ENCODE assay signal across 9 cellular contexts in the genomic region with DNA sequence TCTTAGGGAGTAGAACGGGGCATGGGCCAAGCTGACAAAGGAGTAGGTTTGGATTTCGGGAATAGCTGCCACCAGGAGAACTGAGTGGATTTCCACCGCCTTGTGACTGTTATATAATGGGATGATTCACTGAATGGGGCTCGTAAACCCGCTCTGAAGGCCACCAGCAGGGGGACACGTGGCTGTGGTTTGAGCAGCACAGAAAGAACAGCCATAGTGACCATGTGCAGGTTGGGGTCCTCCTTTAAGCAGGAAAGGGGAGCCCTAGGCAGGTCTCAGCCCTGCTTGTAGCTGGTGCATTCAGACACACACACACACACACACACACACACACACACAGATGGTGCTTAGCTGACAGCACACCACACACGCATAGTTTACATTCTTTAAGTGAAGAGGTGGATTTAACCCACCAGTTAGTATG. TPM values are rescaled to one million over a fixed set of nuclear protein-coding genes. Genes with fewer than 3 reads are reported as not detected.
DNase-seq lines count a peak whose midpoint lies in the region; ATAC-seq and TF ChIP-seq lines count a peak whose summit lies in the region.
"Had no signal": no experiment of that assay in that cellular context is flagged by ENCODE, and none has a peak within 500 bp of the region (broad histone marks: within the 10 kb centered on the region; RNA-seq: fewer than 3 reads in every experiment).

No MANE protein-coding gene starts in this region.

- H3K27me3 ChIP-seq in GM23338 (ENCODE audit: insufficient read depth) (no peaks in the 10 kb centered on the region), RWPE2 (ENCODE audit: insufficient read depth, poor library complexity, severe bottlenecking) (no peaks in the 10 kb centered on the region), gastroesophageal sphincter (no peaks in the 10 kb centered on the region)

- no peak overlapping the region for H3K27ac Mint-ChIP-seq in GM23338
- peak overlapping the region; percentile 48 for H3K27ac Mint-ChIP-seq in stimulated activated effector memory CD8-positive, alpha-beta T cell treated with anti-CD3 and anti-CD28 coated beads, Interleukin-12 subunit alpha, Interleukin-12 subunit beta, amount 100 ng/mL, for 72 hours

- H3K27ac ChIP-seq in GM23338 (ENCODE audit: low read depth) (no peak overlapping the region), RWPE2 (ENCODE audit: poor library complexity, severe bottlenecking) (no peak overlapping the region), gastroesophageal sphincter (peak overlapping the region; percentile 24 to 89 (median 72))

- H4K20me1 ChIP-seq in GM23338 (replicated peaks; ENCODE audit: insufficient read depth): no peaks in the 10 kb centered on the region

- H3K9me3 ChIP-seq in RWPE2 (ENCODE audit: severe bottlenecking): no peaks in the 10 kb centered on the region
- H3K9me3 ChIP-seq in gastroesophageal sphincter: no peaks in the 10 kb centered on the region

- H3K4me3 Mint-ChIP-seq in GM23338: no peak overlapping the region
- no peak overlapping the region for H3K4me3 Mint-ChIP-seq in stimulated activated effector memory CD8-positive, alpha-beta T cell treated with anti-CD3 and anti-CD28 coated beads, Interleukin-12 subunit alpha, Interleukin-12 subunit beta, amount 100 ng/mL, for 72 hours

- TF ChIP-seq CTCF in GM23338 (conservative IDR thresholded peaks at IDR 0.05; ENCODE audit: low read depth in 2 of 2): peak; percentile 58 to 66
- peak; percentile 43 for TF ChIP-seq CTCF in RWPE2 (IDR thresholded peaks at IDR 0.05; ENCODE audit: poor library complexity, severe bottlenecking)
- TF ChIP-seq CTCF in gastroesophageal sphincter (IDR thresholded peaks at IDR 0.05): peak in 3 of 4 experiments; percentile 49 to 88 (median 81)

- WGBS in gastroesophageal sphincter (ENCODE audit: low coverage in 1 of 2), 2 donors: 9 to 17% methylated on average over 1 of the region's 7 CpGs

- ATAC-seq in GM23338 (peak; percentile 54), RWPE2 (ENCODE audit: low read depth) (peak; percentile 37; the same call in 2 of the 3 replicates), gastroesophageal sphincter (peak; percentile 54), HG03108 (IDR thresholded peaks at IDR 0.05; ENCODE audit: unreplicated experiment) (no peak), HG02973 (IDR thresholded peaks at IDR 0.05; ENCODE audit: unreplicated experiment) (no peak)
- no peak for ATAC-seq in stimulated activated effector memory CD8-positive, alpha-beta T cell treated with anti-CD3 and anti-CD28 coated beads, Interleukin-12 subunit alpha, Interleukin-12 subunit beta, amount 100 ng/mL, for 72 hours

- no peaks in the 10 kb centered on the region for H3K9me3 Mint-ChIP-seq in GM23338
- no peaks in the 10 kb centered on the region for H3K9me3 Mint-ChIP-seq in stimulated activated effector memory CD8-positive, alpha-beta T cell treated with anti-CD3 and anti-CD28 coated beads, Interleukin-12 subunit alpha, Interleukin-12 subunit beta, amount 100 ng/mL, for 72 hours

- no peak for TF ChIP-seq POLR2A in gastroesophageal sphincter (IDR thresholded peaks at IDR 0.05)

- H3K4me2 ChIP-seq in GM23338: no peak overlapping the region

- no peaks in the 10 kb centered on the region; the same call in 2 of the 3 replicates for H3K36me3 Mint-ChIP-seq in GM23338 (ENCODE audit: low read depth)
- no peaks in the 10 kb centered on the region for H3K36me3 Mint-ChIP-seq in stimulated activated effector memory CD8-positive, alpha-beta T cell treated with anti-CD3 and anti-CD28 coated beads, Interleukin-12 subunit alpha, Interleukin-12 subunit beta, amount 100 ng/mL, for 72 hours

- H3F3A ChIP-seq in GM23338 (replicated peaks; ENCODE audit: low read depth): no peaks in the 10 kb centered on the region

- H3K9me2 ChIP-seq in GM23338 (ENCODE audit: insufficient read depth): no peaks in the 10 kb centered on the region

- no peak for TF ChIP-seq EP300 in gastroesophageal sphincter (IDR thresholded peaks at IDR 0.05)

- no peaks in the 10 kb centered on the region for H3K36me3 ChIP-seq in GM23338 (ENCODE audit: insufficient read depth)
- H3K36me3 ChIP-seq in RWPE2 (ENCODE audit: low read depth): no peaks in the 10 kb centered on the region
- H3K36me3 ChIP-seq in gastroesophageal sphincter: no peaks in the 10 kb centered on the region

- H3K4me3 ChIP-seq in GM23338 (no peak overlapping the region), RWPE2 (ENCODE audit: severe bottlenecking) (no peak overlapping the region), gastroesophageal sphincter (no peak overlapping the region)

- peak overlapping the region; percentile 70; the same call in 1 of the 2 replicates for H2AFZ ChIP-seq in GM23338

- H3K4me1 ChIP-seq in GM23338 (ENCODE audit: insufficient read depth): no peaks in the 10 kb centered on the region
- H3K4me1 ChIP-seq in RWPE2 (ENCODE audit: insufficient read depth, poor library complexity, severe bottlenecking): peaks cover 4% of the 10 kb centered on the region
- peaks cover 5 to 69% (median 9%) of the 10 kb centered on the region in 3 donors for H3K4me1 ChIP-seq in gastroesophageal sphincter

- peaks cover 14% of the 10 kb centered on the region for H3K4me1 Mint-ChIP-seq in GM23338
- H3K4me1 Mint-ChIP-seq in stimulated activated effector memory CD8-positive, alpha-beta T cell treated with anti-CD3 and anti-CD28 coated beads, Interleukin-12 subunit alpha, Interleukin-12 subunit beta, amount 100 ng/mL, for 72 hours: peaks cover 28% of the 10 kb centered on the region

- H3K79me2 ChIP-seq in GM23338 (replicated peaks; ENCODE audit: insufficient read depth): no peaks in the 10 kb centered on the region

- peaks cover 9% of the 10 kb centered on the region for H3K27me3 Mint-ChIP-seq in GM23338 (ENCODE audit: insufficient read depth, low read depth, poor library complexity)

- DNase-seq in GM23338 (ENCODE audit: low spot score) (peak; percentile 69), RWPE2 (ENCODE audit: low spot score) (no peak), NCI-H1930 (lab: John Stamatoyannopoulos, UW) (no peak)
- no peak for DNase-seq in stimulated activated effector memory CD8-positive, alpha-beta T cell treated with anti-CD3 and anti-CD28 coated beads, Interleukin-12 subunit alpha, Interleukin-12 subunit beta, amount 100 ng/mL, for 72 hours (ENCODE audit: low spot score in 2 of 2)

TF ChIP-seq in GM23338, 12 proteins besides CTCF, POLR2A, EP300 and RAD21 (continues in another document):
- TF ChIP-seq STAT1 (IDR thresholded peaks at IDR 0.05; ENCODE audit: unreplicated experiment) (no peak), NANOG (IDR thresholded peaks at IDR 0.05; ENCODE audit: borderline replicate concordance) (no peak), ZNF331 (CRISPR knock-in tag; IDR thresholded peaks at IDR 0.05; ENCODE audit: low read depth) (no peak), POLR2AphosphoS5 (IDR thresholded peaks at IDR 0.05; ENCODE audit: low read depth) (no peak), JUNB (IDR thresholded peaks at IDR 0.05; ENCODE audit: unreplicated experiment) (no peak), CREB1 (CRISPR knock-in tag; IDR thresholded peaks at IDR 0.05; ENCODE audit: low read depth) (no peak)
- TF ChIP-seq, protein P1, sequence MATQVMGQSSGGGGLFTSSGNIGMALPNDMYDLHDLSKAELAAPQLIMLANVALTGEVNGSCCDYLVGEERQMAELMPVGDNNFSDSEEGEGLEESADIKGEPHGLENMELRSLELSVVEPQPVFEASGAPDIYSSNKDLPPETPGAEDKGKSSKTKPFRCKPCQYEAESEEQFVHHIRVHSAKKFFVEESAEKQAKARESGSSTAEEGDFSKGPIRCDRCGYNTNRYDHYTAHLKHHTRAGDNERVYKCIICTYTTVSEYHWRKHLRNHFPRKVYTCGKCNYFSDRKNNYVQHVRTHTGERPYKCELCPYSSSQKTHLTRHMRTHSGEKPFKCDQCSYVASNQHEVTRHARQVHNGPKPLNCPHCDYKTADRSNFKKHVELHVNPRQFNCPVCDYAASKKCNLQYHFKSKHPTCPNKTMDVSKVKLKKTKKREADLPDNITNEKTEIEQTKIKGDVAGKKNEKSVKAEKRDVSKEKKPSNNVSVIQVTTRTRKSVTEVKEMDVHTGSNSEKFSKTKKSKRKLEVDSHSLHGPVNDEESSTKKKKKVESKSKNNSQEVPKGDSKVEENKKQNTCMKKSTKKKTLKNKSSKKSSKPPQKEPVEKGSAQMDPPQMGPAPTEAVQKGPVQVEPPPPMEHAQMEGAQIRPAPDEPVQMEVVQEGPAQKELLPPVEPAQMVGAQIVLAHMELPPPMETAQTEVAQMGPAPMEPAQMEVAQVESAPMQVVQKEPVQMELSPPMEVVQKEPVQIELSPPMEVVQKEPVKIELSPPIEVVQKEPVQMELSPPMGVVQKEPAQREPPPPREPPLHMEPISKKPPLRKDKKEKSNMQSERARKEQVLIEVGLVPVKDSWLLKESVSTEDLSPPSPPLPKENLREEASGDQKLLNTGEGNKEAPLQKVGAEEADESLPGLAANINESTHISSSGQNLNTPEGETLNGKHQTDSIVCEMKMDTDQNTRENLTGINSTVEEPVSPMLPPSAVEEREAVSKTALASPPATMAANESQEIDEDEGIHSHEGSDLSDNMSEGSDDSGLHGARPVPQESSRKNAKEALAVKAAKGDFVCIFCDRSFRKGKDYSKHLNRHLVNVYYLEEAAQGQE (IDR thresholded peaks at IDR 0.05; ENCODE audit: unreplicated experiment): no peak

RNA-seq across cellular contexts. Expression of a gene that starts 8.6 kb away (rescaled TPM):
- total RNA-seq in GM23338 (2014; rRNA removed; shearing (Covaris generic)): 1.2 and 2.3 TPM in 2 replicates
- polyA plus RNA-seq in GM23338 (2016; fragmentation: Nextera tagmentation; extraction: Ambion mirVana): 1.5 and 1.7 TPM in 2 replicates
- 100 to 1,000 TPM; 118 to 208 (median 120) TPM for total RNA-seq in gastroesophageal sphincter

RNA-seq across cellular contexts. Expression of a gene that starts 12.1 kb away (rescaled TPM):
- total RNA-seq in GM23338 (2014; rRNA removed; shearing (Covaris generic)): not detected in 2 replicates
- polyA plus RNA-seq in GM23338 (2016; fragmentation: Nextera tagmentation; extraction: Ambion mirVana): not detected in 2 replicates
- not detected for total RNA-seq in gastroesophageal sphincter
- total RNA-seq: T-helper 2 cell treated with Interferon-gamma antibody and Interleukin-4, amounts not matched to agents 100 ng/mL and 5 ng/mL, for 36 hours had no signal
- polyA plus RNA-seq: neural cell had no signal

RNA-seq across cellular contexts. Expression of a gene that starts 41.1 kb away (rescaled TPM):
- total RNA-seq in GM23338 (2014; rRNA removed; shearing (Covaris generic)): 4.1 and 4.4 TPM in 2 replicates
- 1.9 and 2.1 TPM in 2 replicates for polyA plus RNA-seq in GM23338 (2016; fragmentation: Nextera tagmentation; extraction: Ambion mirVana)
- total RNA-seq in gastroesophageal sphincter: under 1 TPM; 0.16 to 0.84 (median 0.65) TPM

RNA-seq across cellular contexts. Expression of a gene that starts 57.9 kb away (rescaled TPM):
- total RNA-seq in GM23338 (2014; rRNA removed; shearing (Covaris generic)): not detected in 2 replicates
- polyA plus RNA-seq in GM23338 (2016; fragmentation: Nextera tagmentation; extraction: Ambion mirVana): not detected in 2 replicates
- total RNA-seq in gastroesophageal sphincter: not detected
- total RNA-seq: T-helper 2 cell treated with Interferon-gamma antibody and Interleukin-4, amounts not matched to agents 100 ng/mL and 5 ng/mL, for 36 hours had no signal

Comparison
In these comparisons a context has a peak if more than half of its experiments do, and no peak if none do; other contexts are left out.
1. ATAC-seq: peak in GM23338 (single experiment), RWPE2 (single experiment) and gastroesophageal sphincter (single experiment); none in stimulated activated effector memory CD8-positive, alpha-beta T cell treated with anti-CD3 and anti-CD28 coated beads, Interleukin-12 subunit alpha, Interleukin-12 subunit beta, amount 100 ng/mL, for 72 hours (single experiment), HG03108 (single experiment) and HG02973 (single experiment).
2. H3K27ac ChIP-seq: peak in gastroesophageal sphincter (4 of 4); none in GM23338 (single experiment) and RWPE2 (single experiment).
3. RNA of a gene that starts 8.6 kb away (total RNA-seq): 118 to 208 TPM in gastroesophageal sphincter; 1.2 to 2.3 TPM in GM23338; every median in the first group is over 10 times any median in the second.
4. Peak in every context shown above with its lines, with median percentiles within 50 percentile points of each other: CTCF ChIP-seq.